ENCODE assay signal across 9 cellular contexts in genomic region chr2:189142893-189143759, GRCh38. TPM values are rescaled to one million over a fixed set of nuclear protein-coding genes. Genes with fewer than 3 reads are reported as not detected.
DNase-seq lines count a peak whose midpoint lies in the region; ATAC-seq lines count a peak whose summit lies in the region.
"Had no signal": no experiment of that assay in that cellular context is flagged by ENCODE, and none has a peak within 500 bp of the region (broad histone marks: within the 10 kb centered on the region; RNA-seq: fewer than 3 reads in every experiment).

No MANE protein-coding gene starts in this region.

- DNase-seq in NCI-H1092 treated with DMSO at 0.1 percent for 48 hours (lab: John Stamatoyannopoulos, UW) (peak; percentile 22), NCI-H1092 (lab: John Stamatoyannopoulos, UW) (no peak), SJCRH30 (peak; percentile 62 to 83), kidney glomerular epithelial cell (lab: John Stamatoyannopoulos, UW) (peak; percentile 66)
- peak; percentile 25 for DNase-seq in activated naive CD8-positive, alpha-beta T cell treated with anti-CD3 and anti-CD28 coated beads, Interleukin-2, amount 10 ng/mL, durations not matched to agents 7 days and 5 days
- peak; percentile 41 for DNase-seq in stimulated activated naive CD8-positive, alpha-beta T cell treated with anti-CD3 and anti-CD28 coated beads, Interleukin-15, Interleukin-2, amounts not matched to agents 100 U/mL and 50 U/mL, for 24 hours

- H3K4me3 ChIP-seq in SJCRH30, result no peak overlapping the region
- H3K4me3 ChIP-seq: BLaER1 treated with 17β-estradiol and CSF1 and Interleukin-3, amounts not matched to agents 10 nM and 100 nM had no signal

- no peak overlapping the region for H3K4me3 Mint-ChIP-seq in activated naive CD8-positive, alpha-beta T cell treated with anti-CD3 and anti-CD28 coated beads, Interleukin-2, amount 10 ng/mL, durations not matched to agents 7 days and 5 days

- H3K9me3 ChIP-seq in SJCRH30 (replicated peaks), result no peaks in the 10 kb centered on the region
- H3K9me3 ChIP-seq: BLaER1 treated with 17β-estradiol and CSF1 and Interleukin-3, amounts not matched to agents 10 nM and 100 nM had no signal

- no peaks in the 10 kb centered on the region for H3K9me3 Mint-ChIP-seq in activated naive CD8-positive, alpha-beta T cell treated with anti-CD3 and anti-CD28 coated beads, Interleukin-2, amount 10 ng/mL, durations not matched to agents 7 days and 5 days

- no peaks in the 10 kb centered on the region for H3K4me1 ChIP-seq in SJCRH30
- H3K4me1 ChIP-seq: BLaER1 treated with 17β-estradiol and CSF1 and Interleukin-3, amounts not matched to agents 10 nM and 100 nM had no signal

- H3K27me3 Mint-ChIP-seq in activated naive CD8-positive, alpha-beta T cell treated with anti-CD3 and anti-CD28 coated beads, Interleukin-2, amount 10 ng/mL, durations not matched to agents 7 days and 5 days, result no peaks in the 10 kb centered on the region

- no peak overlapping the region for H3K27ac ChIP-seq in SJCRH30
- H3K27ac ChIP-seq: BLaER1 treated with 17β-estradiol and CSF1 and Interleukin-3, amounts not matched to agents 10 nM and 100 nM had no signal

- POLR2A ChIA-PET in activated naive CD8-positive, alpha-beta T cell treated with anti-CD3 and anti-CD28 coated beads, Interleukin-2, amount 10 ng/mL, durations not matched to agents 7 days and 5 days (lab: Charles Lee), result interaction anchor here (0.7 kb wide), 1 partner anchor 36 kb away, joined by 3 read pairs; no protein-coding TSS in a partner anchor

- peaks cover 5% of the 10 kb centered on the region; the same call in 1 of the 2 replicates for H3K36me3 ChIP-seq in SJCRH30
- H3K36me3 ChIP-seq: BLaER1 treated with 17β-estradiol and CSF1 and Interleukin-3, amounts not matched to agents 10 nM and 100 nM had no signal

- ATAC-seq in GM21360 (IDR thresholded peaks at IDR 0.05; ENCODE audit: unreplicated experiment), result peak; percentile 99
- ATAC-seq in HG03520 (IDR thresholded peaks at IDR 0.05; ENCODE audit: unreplicated experiment), result peak; percentile 99
- peak; percentile 71 for ATAC-seq in activated naive CD8-positive, alpha-beta T cell treated with anti-CD3 and anti-CD28 coated beads, Interleukin-2, amount 10 ng/mL, durations not matched to agents 7 days and 5 days (ENCODE audit: low read depth)
- ATAC-seq in stimulated activated naive CD8-positive, alpha-beta T cell treated with anti-CD3 and anti-CD28 coated beads, Interleukin-15, Interleukin-2, amounts not matched to agents 100 U/mL and 50 U/mL, for 24 hours, result peak; percentile 90

- H3K36me3 Mint-ChIP-seq in activated naive CD8-positive, alpha-beta T cell treated with anti-CD3 and anti-CD28 coated beads, Interleukin-2, amount 10 ng/mL, durations not matched to agents 7 days and 5 days, result no peaks in the 10 kb centered on the region

- no peaks in the 10 kb centered on the region for H3K4me1 Mint-ChIP-seq in activated naive CD8-positive, alpha-beta T cell treated with anti-CD3 and anti-CD28 coated beads, Interleukin-2, amount 10 ng/mL, durations not matched to agents 7 days and 5 days

- no peak overlapping the region for H3K27ac Mint-ChIP-seq in activated naive CD8-positive, alpha-beta T cell treated with anti-CD3 and anti-CD28 coated beads, Interleukin-2, amount 10 ng/mL, durations not matched to agents 7 days and 5 days

- H3K27me3 ChIP-seq in SJCRH30, result no peaks in the 10 kb centered on the region
- H3K27me3 ChIP-seq: BLaER1 treated with 17β-estradiol and CSF1 and Interleukin-3, amounts not matched to agents 10 nM and 100 nM had no signal

RNA-seq across cellular contexts. Expression of gene COL5A2, which starts 36.4 kb away (rescaled TPM):
- total RNA-seq in SJCRH30 (2014; rRNA removed; shearing (Covaris generic)), result 215 and 218 TPM in 2 replicates
- 1 to 10 TPM; 2.2 to 2.3 TPM for total RNA-seq in activated naive CD8-positive, alpha-beta T cell treated with anti-CD3 and anti-CD28 coated beads, Interleukin-2, amount 10 ng/mL, durations not matched to agents 7 days and 5 days

Comparison
In these comparisons a context has a peak if more than half of its experiments do, and no peak if none do; other contexts are left out.
1. RNA of gene COL5A2, which starts 36.4 kb away (total RNA-seq): 215 to 218 TPM in SJCRH30; 2.2 to 2.3 TPM in activated naive CD8-positive, alpha-beta T cell treated with anti-CD3 and anti-CD28 coated beads, Interleukin-2, amount 10 ng/mL, durations not matched to agents 7 days and 5 days; every median in the first group is over 10 times any median in the second.
2. Peak in every context shown above with its lines, with median percentiles within 50 percentile points of each other: ATAC-seq.